ENCODE assay signal across 8 cellular contexts in genomic region chr15:78076231-78077052, GRCh38. TPM values are rescaled to one million over a fixed set of nuclear protein-coding genes. Genes with fewer than 3 reads are reported as not detected.
DNase-seq lines count a peak whose midpoint lies in the region; ATAC-seq, FAIRE-seq and TF ChIP-seq lines count a peak whose summit lies in the region.

No MANE protein-coding gene starts in this region.

- H3K36me3 ChIP-seq in BLaER1 (no peaks in the 10 kb centered on the region), astrocyte (ENCODE audit: insufficient read depth, low read length) (no peaks in the 10 kb centered on the region)

- H3K9ac ChIP-seq in BLaER1 (peak overlapping the region; percentile 86), astrocyte (ENCODE audit: low read length) (peak overlapping the region; percentile 88)

- DNase-seq in astrocyte (ENCODE audit: low read depth) = no peak
- peak; percentile 45 for DNase-seq in left lobe of liver (ENCODE audit: low spot score)
- DNase-seq in nucleus accumbens (lab: John Stamatoyannopoulos, UW) = no peak
- no peak for DNase-seq in RKO (ENCODE audit: low spot score)

- H3K4me1 ChIP-seq in BLaER1 = peaks cover 39% of the 10 kb centered on the region
- H3K4me1 ChIP-seq in astrocyte (ENCODE audit: insufficient read depth, low read length) = peaks cover 35% of the 10 kb centered on the region

- H3K4me3 ChIP-seq in BLaER1 (peak overlapping the region; percentile 97), astrocyte (ENCODE audit: insufficient read depth, low read depth, low read length) (peak overlapping the region; percentile 84)

- H3K27ac Mint-ChIP-seq in astrocyte (ENCODE audit: unreplicated experiment) = peak overlapping the region; percentile 94

- no peaks in the 10 kb centered on the region for H3K9me3 Mint-ChIP-seq in astrocyte (ENCODE audit: unreplicated experiment)

- peak overlapping the region; percentile 94 for H3K4me3 Mint-ChIP-seq in astrocyte (ENCODE audit: unreplicated experiment)

- TF ChIP-seq CTCF in astrocyte (IDR thresholded peaks at IDR 0.05; ENCODE audit: insufficient read depth, low read depth, low read length) = peak; percentile 17

- H4K20me1 ChIP-seq in BLaER1 (peaks cover 12% of the 10 kb centered on the region), astrocyte (ENCODE audit: insufficient read depth, low read length) (peaks cover 21% of the 10 kb centered on the region)

- H3K27me3 ChIP-seq in BLaER1 = no peaks in the 10 kb centered on the region
- H3K27me3 ChIP-seq in astrocyte (ENCODE audit: insufficient read depth, low read length) = no peaks in the 10 kb centered on the region

- H3K9me3 ChIP-seq in BLaER1 (no peaks in the 10 kb centered on the region), astrocyte (ENCODE audit: insufficient read depth, low read depth, low read length) (no peaks in the 10 kb centered on the region)

- ATAC-seq in HG03064 (IDR thresholded peaks at IDR 0.05; ENCODE audit: low read depth, unreplicated experiment) (peak; percentile 10), left lobe of liver (peak; percentile 21), GM18873 (IDR thresholded peaks at IDR 0.05; ENCODE audit: low FRiP score, unreplicated experiment) (no peak)

- no peak for FAIRE-seq in astrocyte (lab: Jason Lieb, UNC)

- no peaks in the 10 kb centered on the region for H3K27me3 Mint-ChIP-seq in astrocyte (ENCODE audit: low read depth, unreplicated experiment)

- peak overlapping the region; percentile 94 for H3K4me2 ChIP-seq in BLaER1
- peak overlapping the region; percentile 94 for H3K4me2 ChIP-seq in astrocyte (ENCODE audit: low read length)

- H3K4me1 Mint-ChIP-seq in astrocyte (ENCODE audit: low read depth, unreplicated experiment) = peaks cover 28% of the 10 kb centered on the region

- peaks cover 50% of the 10 kb centered on the region for H3K79me2 ChIP-seq in astrocyte (ENCODE audit: insufficient read depth, low read length)

- peak overlapping the region; percentile 87 for H2AFZ ChIP-seq in astrocyte (ENCODE audit: low read depth, low read length)

- H3K36me3 Mint-ChIP-seq in astrocyte (ENCODE audit: low read depth, unreplicated experiment) = no peaks in the 10 kb centered on the region

- H3K27ac ChIP-seq in BLaER1 (peak overlapping the region; percentile 80), astrocyte (ENCODE audit: low read depth, low read length) (peak overlapping the region; percentile 94), temporal lobe (ENCODE audit: low read depth, low read length) (peak overlapping the region; percentile 82)

RNA-seq across cellular contexts. Expression of gene TBC1D2B, which starts 1.1 kb away (rescaled TPM):
- 21.3 and 26.0 TPM in 2 replicates for total RNA-seq in astrocyte
- total RNA-seq in left lobe of liver = 50.4 TPM
- 10.1 TPM for total RNA-seq in temporal lobe

RNA-seq across cellular contexts. Expression of gene SH2D7, which starts 15.9 kb away (rescaled TPM):
- total RNA-seq in astrocyte = not detected in 2 replicates
- total RNA-seq in left lobe of liver = not detected
- not detected for total RNA-seq in temporal lobe

RNA-seq across cellular contexts. Expression of gene CIB2, which starts 54.8 kb away (rescaled TPM):
- 6.5 and 7.4 TPM in 2 replicates for total RNA-seq in astrocyte
- 0.20 TPM for total RNA-seq in left lobe of liver
- 23.6 TPM for total RNA-seq in temporal lobe
